In the genomic region with DNA sequence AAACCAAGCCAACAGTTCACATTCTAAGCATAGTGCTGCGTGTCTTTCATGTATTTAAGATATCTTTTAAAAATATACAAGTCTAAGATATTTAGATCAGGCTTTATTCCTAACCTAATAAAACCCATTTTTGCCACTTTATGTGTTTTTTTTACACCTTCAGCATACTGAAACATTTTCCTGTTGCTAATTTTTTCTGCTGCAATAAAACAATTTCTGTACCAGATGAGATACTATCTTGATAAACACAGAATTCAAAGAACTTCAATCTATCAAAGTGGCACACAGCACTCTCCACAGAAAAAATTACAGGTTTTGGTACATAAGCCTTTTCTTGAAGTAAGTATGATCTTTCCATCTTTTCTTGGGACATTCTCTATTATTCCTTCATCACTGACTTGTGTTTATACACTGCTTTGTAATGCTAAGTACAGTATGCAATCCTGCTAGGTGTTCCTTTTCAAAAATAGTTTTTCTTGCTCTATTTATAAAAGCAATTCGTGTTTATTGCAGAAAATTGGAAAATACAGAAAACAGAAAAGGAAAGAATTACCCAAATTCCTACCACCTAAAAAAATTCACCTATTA, we compare ENCODE assay signal across 15 cellular contexts.
"Had no signal": no experiment of that assay in that cellular context is flagged by ENCODE, and none has a peak within 500 bp of the region (broad histone marks: within the 10 kb centered on the region; RNA-seq: fewer than 3 reads in every experiment).

No MANE protein-coding gene starts in this region.

- H3K27ac Mint-ChIP-seq: stimulated activated effector memory CD8-positive, alpha-beta T cell treated with anti-CD3 and anti-CD28 coated beads, Interleukin-12 subunit alpha, Interleukin-12 subunit beta, amount 100 ng/mL, for 72 hours had no signal

- DNase-seq: activated CD4-positive, alpha-beta T cell treated with anti-CD3 and anti-CD28 coated beads, Interleukin-2, amount 50 U/mL, for 4 hours; amniotic stem cell; heart right ventricle; mesendoderm; naive thymus-derived CD8-positive, alpha-beta T cell; pancreas; sigmoid colon; stimulated activated CD4-positive, alpha-beta T cell treated with anti-CD3 and anti-CD28 coated beads, Interleukin-4, amount 100 ng/mL, for 24 hours; stomach; T-helper 2 cell; testis had no signal

- H3K9me3 ChIP-seq: gastroesophageal sphincter, pancreas, sigmoid colon, stomach, testis had no signal

- H3K27me3 ChIP-seq: gastroesophageal sphincter, heart right ventricle, pancreas, sigmoid colon, stomach, testis had no signal

- H3K4me3 Mint-ChIP-seq: activated naive CD8-positive, alpha-beta T cell; stimulated activated effector memory CD8-positive, alpha-beta T cell treated with anti-CD3 and anti-CD28 coated beads, Interleukin-12 subunit alpha, Interleukin-12 subunit beta, amount 100 ng/mL, for 72 hours; type B pancreatic cell had no signal

- H3K4me3 ChIP-seq: gastroesophageal sphincter, heart right ventricle, pancreas, sigmoid colon, stomach, testis had no signal

- ATAC-seq: gastroesophageal sphincter; heart right ventricle; naive thymus-derived CD8-positive, alpha-beta T cell; stimulated activated effector memory CD8-positive, alpha-beta T cell treated with anti-CD3 and anti-CD28 coated beads, Interleukin-12 subunit alpha, Interleukin-12 subunit beta, amount 100 ng/mL, for 72 hours had no signal

- H3K36me3 ChIP-seq: gastroesophageal sphincter, heart right ventricle, pancreas, sigmoid colon, stomach had no signal

- H3K9me3 Mint-ChIP-seq: stimulated activated effector memory CD8-positive, alpha-beta T cell treated with anti-CD3 and anti-CD28 coated beads, Interleukin-12 subunit alpha, Interleukin-12 subunit beta, amount 100 ng/mL, for 72 hours had no signal

- H3K36me3 Mint-ChIP-seq: stimulated activated effector memory CD8-positive, alpha-beta T cell treated with anti-CD3 and anti-CD28 coated beads, Interleukin-12 subunit alpha, Interleukin-12 subunit beta, amount 100 ng/mL, for 72 hours had no signal

- FAIRE-seq: pancreas had no signal

- H3K27me3 Mint-ChIP-seq: activated naive CD8-positive, alpha-beta T cell; naive thymus-derived CD8-positive, alpha-beta T cell; type B pancreatic cell had no signal

- H3K27ac ChIP-seq: gastroesophageal sphincter, pancreas, sigmoid colon had no signal
